Comparison of ENCODE assay signal across 1 cellular context in the genomic region with DNA sequence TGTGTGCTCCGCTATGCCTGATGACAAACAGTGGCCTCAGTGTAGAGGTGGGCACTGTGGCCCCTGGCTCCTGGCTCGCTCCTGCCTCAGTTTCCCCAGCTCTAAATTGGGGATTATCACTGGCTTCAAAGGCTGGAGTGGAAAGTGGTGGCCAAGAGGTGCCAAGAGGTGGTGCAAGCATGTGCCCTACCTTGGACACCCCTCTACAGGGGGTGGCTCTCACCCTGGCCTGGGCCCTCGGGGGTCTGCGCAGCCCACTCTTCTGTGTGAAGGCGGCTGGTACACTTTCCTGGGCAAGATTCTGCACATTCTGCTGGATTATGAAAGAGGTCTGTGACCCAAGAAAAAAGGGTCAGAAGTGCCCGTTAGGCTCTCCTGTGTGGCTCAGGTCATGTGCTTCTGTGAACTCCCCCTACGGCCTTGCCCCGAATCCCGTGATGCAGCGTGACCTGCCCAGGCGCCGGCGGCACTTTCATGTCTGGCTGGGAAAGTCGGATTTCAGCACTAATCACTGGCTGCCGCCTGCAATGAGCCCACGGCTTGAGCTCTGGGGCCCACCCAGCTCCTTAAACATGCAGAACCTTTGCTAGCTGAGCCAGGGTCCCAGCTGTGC.
TF ChIP-seq lines count a peak whose summit lies in the region.
"Not testable (repeated sequence)": the region's sequence is repeated elsewhere in the genome, so short reads cannot be mapped to it uniquely, and the experiment has no call there.

No MANE protein-coding gene starts in this region.

TF ChIP-seq in HepG2, 621 proteins besides CTCF, POLR2A, EP300 and RAD21 (continued from another document and continues in another):
- TF ChIP-seq SOX13 (IDR thresholded peaks at IDR 0.05) (peak; percentile 75; the same call in 1 of the 2 replicates), SOX13 (CRISPR knock-in tag; conservative IDR thresholded peaks at IDR 0.05 in 1 of 2, IDR thresholded peaks at IDR 0.05 in 1 of 2) (peak in 1 of 2 experiments; percentile 89; a peak in 2 of 4 replicates), GATAD1 (CRISPR knock-in tag; IDR thresholded peaks at IDR 0.05) (peak; percentile 62), JUND (CRISPR knock-in tag; IDR thresholded peaks at IDR 0.05) (peak; percentile 51; the same call in 1 of the 2 replicates), RELA (CRISPR knock-in tag; IDR thresholded peaks at IDR 0.05) (0 out of 2 replicates have a peak, but pooled peaks have one; percentile 43), NR2F2 (IDR thresholded peaks at IDR 0.05; ENCODE audit: borderline replicate concordance, low read depth) (peak; percentile 84; the same call in 1 of the 2 replicates), RXRA (CRISPR knock-in tag; IDR thresholded peaks at IDR 0.05) (peak; percentile 98), TBX3 (IDR thresholded peaks at IDR 0.05; ENCODE audit: borderline replicate concordance) (peak; percentile 92), ZNF256 (CRISPR knock-in tag; conservative IDR thresholded peaks at IDR 0.05) (peak; percentile 75; the same call in 1 of the 2 replicates), SALL1 (CRISPR knock-in tag; IDR thresholded peaks at IDR 0.05) (peak; percentile 76), ASH2L (IDR thresholded peaks at IDR 0.05; ENCODE audit: insufficient read length, low read depth, low read length) (peak; percentile 23), NRL (CRISPR knock-in tag; IDR thresholded peaks at IDR 0.05; ENCODE audit: borderline replicate concordance) (0 out of 2 replicates have a peak, but pooled peaks have one; percentile 54), NR2F6 (IDR thresholded peaks at IDR 0.05) (peak; percentile 96), NR2F6 (CRISPR knock-in tag; IDR thresholded peaks at IDR 0.05) (peak; percentile 98), ZNF143 (CRISPR knock-in tag; IDR thresholded peaks at IDR 0.05) (peak; percentile 80), CHD4 (IDR thresholded peaks at IDR 0.05; ENCODE audit: borderline replicate concordance, low read length) (peak; percentile 66; the same call in 1 of the 2 replicates), TARDBP (CRISPR knock-in tag; IDR thresholded peaks at IDR 0.05) (peak; percentile 70; the same call in 1 of the 2 replicates), TCF7L2 (IDR thresholded peaks at IDR 0.05; ENCODE audit: low read depth, low read length) (peak; percentile 93), ZFP90 (CRISPR knock-in tag; IDR thresholded peaks at IDR 0.05; ENCODE audit: borderline replicate concordance) (0 out of 2 replicates have a peak, but pooled peaks have one; percentile 56), ZNF292 (CRISPR knock-in tag; IDR thresholded peaks at IDR 0.05; ENCODE audit: borderline replicate concordance, low read depth) (peak; percentile 90; the same call in 1 of the 2 replicates), ZFP37 (CRISPR knock-in tag; IDR thresholded peaks at IDR 0.05; ENCODE audit: borderline replicate concordance) (0 out of 2 replicates have a peak, but pooled peaks have one; percentile 45), KLF16 (CRISPR knock-in tag; IDR thresholded peaks at IDR 0.05) (peak in 1 of 2 experiments; percentile 86; a peak in 2 of 4 replicates), ZBTB7B (CRISPR knock-in tag; IDR thresholded peaks at IDR 0.05) (peak; percentile 96), ARNTL (CRISPR knock-in tag; IDR thresholded peaks at IDR 0.05) (peak; percentile 73), FOXA1 (CRISPR knock-in tag; IDR thresholded peaks at IDR 0.05) (peak; percentile 40; the same call in 1 of the 2 replicates), ZNF556 (CRISPR knock-in tag; IDR thresholded peaks at IDR 0.05; ENCODE audit: borderline replicate concordance) (0 out of 2 replicates have a peak, but pooled peaks have one; percentile 37), AKAP8 (CRISPR knock-in tag; IDR thresholded peaks at IDR 0.05) (0 out of 2 replicates have a peak, but pooled peaks have one; percentile 33)
- TF ChIP-seq, protein P1, sequence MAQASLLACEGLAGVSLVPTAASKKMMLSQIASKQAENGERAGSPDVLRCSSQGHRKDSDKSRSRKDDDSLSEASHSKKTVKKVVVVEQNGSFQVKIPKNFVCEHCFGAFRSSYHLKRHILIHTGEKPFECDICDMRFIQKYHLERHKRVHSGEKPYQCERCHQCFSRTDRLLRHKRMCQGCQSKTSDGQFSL (CRISPR knock-in tag; IDR thresholded peaks at IDR 0.05), result peak; percentile 84; the same call in 1 of the 2 replicates
- TF ChIP-seq, protein P2, sequence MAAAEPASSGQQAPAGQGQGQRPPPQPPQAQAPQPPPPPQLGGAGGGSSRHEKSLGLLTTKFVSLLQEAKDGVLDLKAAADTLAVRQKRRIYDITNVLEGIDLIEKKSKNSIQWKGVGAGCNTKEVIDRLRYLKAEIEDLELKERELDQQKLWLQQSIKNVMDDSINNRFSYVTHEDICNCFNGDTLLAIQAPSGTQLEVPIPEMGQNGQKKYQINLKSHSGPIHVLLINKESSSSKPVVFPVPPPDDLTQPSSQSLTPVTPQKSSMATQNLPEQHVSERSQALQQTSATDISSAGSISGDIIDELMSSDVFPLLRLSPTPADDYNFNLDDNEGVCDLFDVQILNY (CRISPR knock-in tag; conservative IDR thresholded peaks at IDR 0.05), result 0 out of 2 replicates have a peak, but pooled peaks have one; percentile 49
- TF ChIP-seq, protein P3, sequence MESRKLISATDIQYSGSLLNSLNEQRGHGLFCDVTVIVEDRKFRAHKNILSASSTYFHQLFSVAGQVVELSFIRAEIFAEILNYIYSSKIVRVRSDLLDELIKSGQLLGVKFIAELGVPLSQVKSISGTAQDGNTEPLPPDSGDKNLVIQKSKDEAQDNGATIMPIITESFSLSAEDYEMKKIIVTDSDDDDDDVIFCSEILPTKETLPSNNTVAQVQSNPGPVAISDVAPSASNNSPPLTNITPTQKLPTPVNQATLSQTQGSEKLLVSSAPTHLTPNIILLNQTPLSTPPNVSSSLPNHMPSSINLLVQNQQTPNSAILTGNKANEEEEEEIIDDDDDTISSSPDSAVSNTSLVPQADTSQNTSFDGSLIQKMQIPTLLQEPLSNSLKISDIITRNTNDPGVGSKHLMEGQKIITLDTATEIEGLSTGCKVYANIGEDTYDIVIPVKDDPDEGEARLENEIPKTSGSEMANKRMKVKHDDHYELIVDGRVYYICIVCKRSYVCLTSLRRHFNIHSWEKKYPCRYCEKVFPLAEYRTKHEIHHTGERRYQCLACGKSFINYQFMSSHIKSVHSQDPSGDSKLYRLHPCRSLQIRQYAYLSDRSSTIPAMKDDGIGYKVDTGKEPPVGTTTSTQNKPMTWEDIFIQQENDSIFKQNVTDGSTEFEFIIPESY (CRISPR knock-in tag; IDR thresholded peaks at IDR 0.05), result peak; percentile 69
- TF ChIP-seq, protein P4, sequence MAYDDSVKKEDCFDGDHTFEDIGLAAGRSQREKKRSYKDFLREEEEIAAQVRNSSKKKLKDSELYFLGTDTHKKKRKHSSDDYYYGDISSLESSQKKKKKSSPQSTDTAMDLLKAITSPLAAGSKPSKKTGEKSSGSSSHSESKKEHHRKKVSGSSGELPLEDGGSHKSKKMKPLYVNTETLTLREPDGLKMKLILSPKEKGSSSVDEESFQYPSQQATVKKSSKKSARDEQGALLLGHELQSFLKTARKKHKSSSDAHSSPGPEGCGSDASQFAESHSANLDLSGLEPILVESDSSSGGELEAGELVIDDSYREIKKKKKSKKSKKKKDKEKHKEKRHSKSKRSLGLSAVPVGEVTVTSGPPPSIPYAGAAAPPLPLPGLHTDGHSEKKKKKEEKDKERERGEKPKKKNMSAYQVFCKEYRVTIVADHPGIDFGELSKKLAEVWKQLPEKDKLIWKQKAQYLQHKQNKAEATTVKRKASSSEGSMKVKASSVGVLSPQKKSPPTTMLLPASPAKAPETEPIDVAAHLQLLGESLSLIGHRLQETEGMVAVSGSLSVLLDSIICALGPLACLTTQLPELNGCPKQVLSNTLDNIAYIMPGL (CRISPR knock-in tag; IDR thresholded peaks at IDR 0.05; ENCODE audit: borderline replicate concordance in 1 of 2, low read depth in 1 of 2), result peak in 1 of 2 experiments; percentile 32; a peak in 1 of 4 replicates
- TF ChIP-seq, protein P5, sequence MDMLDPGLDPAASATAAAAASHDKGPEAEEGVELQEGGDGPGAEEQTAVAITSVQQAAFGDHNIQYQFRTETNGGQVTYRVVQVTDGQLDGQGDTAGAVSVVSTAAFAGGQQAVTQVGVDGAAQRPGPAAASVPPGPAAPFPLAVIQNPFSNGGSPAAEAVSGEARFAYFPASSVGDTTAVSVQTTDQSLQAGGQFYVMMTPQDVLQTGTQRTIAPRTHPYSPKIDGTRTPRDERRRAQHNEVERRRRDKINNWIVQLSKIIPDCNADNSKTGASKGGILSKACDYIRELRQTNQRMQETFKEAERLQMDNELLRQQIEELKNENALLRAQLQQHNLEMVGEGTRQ (IDR thresholded peaks at IDR 0.05; ENCODE audit: low read depth, low read length), result peak; percentile 50; the same call in 1 of the 2 replicates
- TF ChIP-seq, protein P5 (CRISPR knock-in tag; IDR thresholded peaks at IDR 0.05; ENCODE audit: borderline replicate concordance), result peak; percentile 74; the same call in 1 of the 2 replicates
- TF ChIP-seq, protein P6, sequence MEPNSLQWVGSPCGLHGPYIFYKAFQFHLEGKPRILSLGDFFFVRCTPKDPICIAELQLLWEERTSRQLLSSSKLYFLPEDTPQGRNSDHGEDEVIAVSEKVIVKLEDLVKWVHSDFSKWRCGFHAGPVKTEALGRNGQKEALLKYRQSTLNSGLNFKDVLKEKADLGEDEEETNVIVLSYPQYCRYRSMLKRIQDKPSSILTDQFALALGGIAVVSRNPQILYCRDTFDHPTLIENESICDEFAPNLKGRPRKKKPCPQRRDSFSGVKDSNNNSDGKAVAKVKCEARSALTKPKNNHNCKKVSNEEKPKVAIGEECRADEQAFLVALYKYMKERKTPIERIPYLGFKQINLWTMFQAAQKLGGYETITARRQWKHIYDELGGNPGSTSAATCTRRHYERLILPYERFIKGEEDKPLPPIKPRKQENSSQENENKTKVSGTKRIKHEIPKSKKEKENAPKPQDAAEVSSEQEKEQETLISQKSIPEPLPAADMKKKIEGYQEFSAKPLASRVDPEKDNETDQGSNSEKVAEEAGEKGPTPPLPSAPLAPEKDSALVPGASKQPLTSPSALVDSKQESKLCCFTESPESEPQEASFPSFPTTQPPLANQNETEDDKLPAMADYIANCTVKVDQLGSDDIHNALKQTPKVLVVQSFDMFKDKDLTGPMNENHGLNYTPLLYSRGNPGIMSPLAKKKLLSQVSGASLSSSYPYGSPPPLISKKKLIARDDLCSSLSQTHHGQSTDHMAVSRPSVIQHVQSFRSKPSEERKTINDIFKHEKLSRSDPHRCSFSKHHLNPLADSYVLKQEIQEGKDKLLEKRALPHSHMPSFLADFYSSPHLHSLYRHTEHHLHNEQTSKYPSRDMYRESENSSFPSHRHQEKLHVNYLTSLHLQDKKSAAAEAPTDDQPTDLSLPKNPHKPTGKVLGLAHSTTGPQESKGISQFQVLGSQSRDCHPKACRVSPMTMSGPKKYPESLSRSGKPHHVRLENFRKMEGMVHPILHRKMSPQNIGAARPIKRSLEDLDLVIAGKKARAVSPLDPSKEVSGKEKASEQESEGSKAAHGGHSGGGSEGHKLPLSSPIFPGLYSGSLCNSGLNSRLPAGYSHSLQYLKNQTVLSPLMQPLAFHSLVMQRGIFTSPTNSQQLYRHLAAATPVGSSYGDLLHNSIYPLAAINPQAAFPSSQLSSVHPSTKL (CRISPR knock-in tag; IDR thresholded peaks at IDR 0.05), result peak; percentile 97
- TF ChIP-seq, protein P7, sequence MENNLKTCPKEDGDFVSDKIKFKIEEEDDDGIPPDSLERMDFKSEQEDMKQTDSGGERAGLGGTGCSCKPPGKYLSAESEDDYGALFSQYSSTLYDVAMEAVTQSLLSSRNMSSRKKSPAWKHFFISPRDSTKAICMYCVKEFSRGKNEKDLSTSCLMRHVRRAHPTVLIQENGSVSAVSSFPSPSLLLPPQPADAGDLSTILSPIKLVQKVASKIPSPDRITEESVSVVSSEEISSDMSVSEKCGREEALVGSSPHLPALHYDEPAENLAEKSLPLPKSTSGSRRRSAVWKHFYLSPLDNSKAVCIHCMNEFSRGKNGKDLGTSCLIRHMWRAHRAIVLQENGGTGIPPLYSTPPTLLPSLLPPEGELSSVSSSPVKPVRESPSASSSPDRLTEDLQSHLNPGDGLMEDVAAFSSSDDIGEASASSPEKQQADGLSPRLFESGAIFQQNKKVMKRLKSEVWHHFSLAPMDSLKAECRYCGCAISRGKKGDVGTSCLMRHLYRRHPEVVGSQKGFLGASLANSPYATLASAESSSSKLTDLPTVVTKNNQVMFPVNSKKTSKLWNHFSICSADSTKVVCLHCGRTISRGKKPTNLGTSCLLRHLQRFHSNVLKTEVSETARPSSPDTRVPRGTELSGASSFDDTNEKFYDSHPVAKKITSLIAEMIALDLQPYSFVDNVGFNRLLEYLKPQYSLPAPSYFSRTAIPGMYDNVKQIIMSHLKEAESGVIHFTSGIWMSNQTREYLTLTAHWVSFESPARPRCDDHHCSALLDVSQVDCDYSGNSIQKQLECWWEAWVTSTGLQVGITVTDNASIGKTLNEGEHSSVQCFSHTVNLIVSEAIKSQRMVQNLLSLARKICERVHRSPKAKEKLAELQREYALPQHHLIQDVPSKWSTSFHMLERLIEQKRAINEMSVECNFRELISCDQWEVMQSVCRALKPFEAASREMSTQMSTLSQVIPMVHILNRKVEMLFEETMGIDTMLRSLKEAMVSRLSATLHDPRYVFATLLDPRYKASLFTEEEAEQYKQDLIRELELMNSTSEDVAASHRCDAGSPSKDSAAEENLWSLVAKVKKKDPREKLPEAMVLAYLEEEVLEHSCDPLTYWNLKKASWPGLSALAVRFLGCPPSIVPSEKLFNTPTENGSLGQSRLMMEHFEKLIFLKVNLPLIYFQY (CRISPR knock-in tag; IDR thresholded peaks at IDR 0.05; ENCODE audit: borderline replicate concordance), result peak; percentile 33; the same call in 1 of the 2 replicates
- TF ChIP-seq, protein P8, sequence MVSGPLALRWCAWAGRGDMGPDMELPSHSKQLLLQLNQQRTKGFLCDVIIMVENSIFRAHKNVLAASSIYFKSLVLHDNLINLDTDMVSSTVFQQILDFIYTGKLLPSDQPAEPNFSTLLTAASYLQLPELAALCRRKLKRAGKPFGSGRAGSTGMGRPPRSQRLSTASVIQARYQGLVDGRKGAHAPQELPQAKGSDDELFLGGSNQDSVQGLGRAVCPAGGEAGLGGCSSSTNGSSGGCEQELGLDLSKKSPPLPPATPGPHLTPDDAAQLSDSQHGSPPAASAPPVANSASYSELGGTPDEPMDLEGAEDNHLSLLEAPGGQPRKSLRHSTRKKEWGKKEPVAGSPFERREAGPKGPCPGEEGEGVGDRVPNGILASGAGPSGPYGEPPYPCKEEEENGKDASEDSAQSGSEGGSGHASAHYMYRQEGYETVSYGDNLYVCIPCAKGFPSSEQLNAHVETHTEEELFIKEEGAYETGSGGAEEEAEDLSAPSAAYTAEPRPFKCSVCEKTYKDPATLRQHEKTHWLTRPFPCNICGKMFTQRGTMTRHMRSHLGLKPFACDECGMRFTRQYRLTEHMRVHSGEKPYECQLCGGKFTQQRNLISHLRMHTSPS (CRISPR knock-in tag; IDR thresholded peaks at IDR 0.05; ENCODE audit: low read depth), result peak; percentile 77
- TF ChIP-seq FOXA1 (IDR thresholded peaks at IDR 0.05), result not testable (repeated sequence)
